Comparison of ENCODE assay signal across 9 cellular contexts in genomic region chr22:42074846-42075245, GRCh38. TPM values are rescaled to one million over a fixed set of nuclear protein-coding genes. Genes with fewer than 3 reads are reported as not detected.
A peak's percentile ranks its signal among the peaks of the same experiment; 100 is the strongest.
DNase-seq lines count a peak whose midpoint lies in the region; ATAC-seq, FAIRE-seq and TF ChIP-seq lines count a peak whose summit lies in the region.
"Had no signal": no experiment of that assay in that cellular context is flagged by ENCODE, and none has a peak within 500 bp of the region (broad histone marks: within the 10 kb centered on the region; RNA-seq: fewer than 3 reads in every experiment).

No MANE protein-coding gene starts in this region.

- no peaks in the 10 kb centered on the region for H3K9me3 ChIP-seq in RWPE2 (ENCODE audit: severe bottlenecking)
- H3K9me3 ChIP-seq in esophagus muscularis mucosa = no peaks in the 10 kb centered on the region
- no peaks in the 10 kb centered on the region for H3K9me3 ChIP-seq in osteoblast (ENCODE audit: low read depth, low read length)

- H3K4me2 ChIP-seq in osteoblast (ENCODE audit: insufficient read depth, low read length) = peak overlapping the region; percentile 84

- no peak overlapping the region for H3K27ac ChIP-seq in RWPE2 (ENCODE audit: poor library complexity, severe bottlenecking)
- H3K27ac ChIP-seq in esophagus muscularis mucosa (replicated peaks in 1 of 4) = peak overlapping the region; percentile 91 to 92 (median 92)
- peak overlapping the region; percentile 84 for H3K27ac ChIP-seq in osteoblast (ENCODE audit: low read depth, low read length)

- DNase-seq in AG09309 (ENCODE audit: low read depth) (no peak), RWPE2 (ENCODE audit: low spot score) (no peak), esophagus muscularis mucosa (ENCODE audit: extremely low spot score) (no peak), osteoblast (ENCODE audit: insufficient read length, low spot score, missing footprints) (peak; percentile 70), NCI-H345 (lab: John Stamatoyannopoulos, UW) (no peak), D721Med (ENCODE audit: insufficient read length, low spot score) (no peak), A172 (ENCODE audit: low spot score) (no peak)
- DNase-seq: SW 1271 had no signal

- no peak for TF ChIP-seq EP300 in esophagus muscularis mucosa (IDR thresholded peaks at IDR 0.05)

- 56% methylated on average over 6 of the region's 6 CpGs for WGBS in esophagus muscularis mucosa

- H3K4me1 ChIP-seq in RWPE2 (ENCODE audit: insufficient read depth, poor library complexity, severe bottlenecking) (peaks cover 5% of the 10 kb centered on the region), esophagus muscularis mucosa (peaks cover 51 to 79% (median 71%) of the 10 kb centered on the region in 4 donors), osteoblast (ENCODE audit: insufficient read depth, low read length) (peaks cover 35% of the 10 kb centered on the region)

- H3K36me3 ChIP-seq in RWPE2 (ENCODE audit: low read depth) (no peaks in the 10 kb centered on the region), esophagus muscularis mucosa (peaks cover 0 to 21% (median 17%) of the 10 kb centered on the region in 4 donors), osteoblast (ENCODE audit: insufficient read depth, low read length) (peaks cover 30% of the 10 kb centered on the region)

- H2AFZ ChIP-seq in osteoblast (ENCODE audit: low read length) = peak overlapping the region; percentile 70

- peaks cover 25% of the 10 kb centered on the region for H3K79me2 ChIP-seq in osteoblast (ENCODE audit: insufficient read depth, low read length)

- H3K4me3 ChIP-seq in AG09309 (ENCODE audit: control insufficient read depth, low read depth, low read length) = peak overlapping the region; percentile 81
- H3K4me3 ChIP-seq in RWPE2 (ENCODE audit: severe bottlenecking) = peak overlapping the region; percentile 36
- H3K4me3 ChIP-seq in esophagus muscularis mucosa = peak overlapping the region; percentile 71 to 82 (median 76)
- H3K4me3 ChIP-seq in osteoblast (ENCODE audit: insufficient read depth, low read length) = peak overlapping the region; percentile 87

- no peaks in the 10 kb centered on the region for H4K20me1 ChIP-seq in osteoblast (ENCODE audit: insufficient read depth, low read length)

- TF ChIP-seq POLR2A in esophagus muscularis mucosa (IDR thresholded peaks at IDR 0.05; ENCODE audit: low read depth) = no peak

- no peak for TF ChIP-seq CTCF in AG09309 (IDR thresholded peaks at IDR 0.05; ENCODE audit: control insufficient read depth, insufficient read depth, low read depth, low read length, missing control alignments)
- no peak for TF ChIP-seq CTCF in RWPE2 (IDR thresholded peaks at IDR 0.05; ENCODE audit: poor library complexity, severe bottlenecking)
- no peak for TF ChIP-seq CTCF in esophagus muscularis mucosa (IDR thresholded peaks at IDR 0.05)
- TF ChIP-seq CTCF in osteoblast (IDR thresholded peaks at IDR 0.05; ENCODE audit: extremely low read depth, low read depth, low read length) = no peak
- no peak for TF ChIP-seq CTCF in D721Med (IDR thresholded peaks at IDR 0.05; ENCODE audit: insufficient read depth, missing control alignments)

- intact Hi-C loops in esophagus muscularis mucosa (cut with DNase I) = no loop called here

- H3K27me3 ChIP-seq in RWPE2 (ENCODE audit: insufficient read depth, poor library complexity, severe bottlenecking) (no peaks in the 10 kb centered on the region), esophagus muscularis mucosa (no peaks in the 10 kb centered on the region), osteoblast (ENCODE audit: insufficient read depth, low read length) (no peaks in the 10 kb centered on the region)

- ATAC-seq in RWPE2 (ENCODE audit: low read depth) (no peak), HG02870 (IDR thresholded peaks at IDR 0.05; ENCODE audit: unreplicated experiment) (no peak)

- FAIRE-seq in D721Med (lab: Jason Lieb, UNC) = no peak

RNA-seq across cellular contexts. Expression of gene PHETA2, which starts 0.8 kb away (rescaled TPM):
- total RNA-seq in esophagus muscularis mucosa (10 to 100 TPM; 16.6 to 34.6 (median 25.4) TPM), osteoblast (23.9 and 26.2 TPM in 2 replicates)
- total RNA-seq in A172 (2014; rRNA removed; shearing (Covaris generic)) = 0.07 and 0.17 TPM in 2 replicates

RNA-seq across cellular contexts. Expression of gene NAGA, which starts 4.2 kb away (rescaled TPM):
- total RNA-seq in esophagus muscularis mucosa = 10 to 100 TPM; 26.2 to 40.9 (median 33.7) TPM
- 35.9 and 44.2 TPM in 2 replicates for total RNA-seq in osteoblast
- total RNA-seq in A172 (2014; rRNA removed; shearing (Covaris generic)) = 11.5 and 17.7 TPM in 2 replicates

RNA-seq across cellular contexts. Expression of gene SMDT1, which starts 4.7 kb away (rescaled TPM):
- total RNA-seq in esophagus muscularis mucosa (10 to 100 TPM; 18.9 to 32.7 (median 22.1) TPM), osteoblast (4.7 and 7.7 TPM in 2 replicates)
- 2.9 and 6.5 TPM in 2 replicates for total RNA-seq in A172 (2014; rRNA removed; shearing (Covaris generic))

RNA-seq across cellular contexts. Expression of gene NDUFA6, which starts 15.7 kb away (rescaled TPM):
- total RNA-seq in esophagus muscularis mucosa (10 to 100 TPM; 54.0 to 90.9 (median 75.8) TPM), osteoblast (33.0 and 41.6 TPM in 2 replicates)
- total RNA-seq in A172 (2014; rRNA removed; shearing (Covaris generic)) = 73.3 and 80.7 TPM in 2 replicates

RNA-seq across cellular contexts. Expression of gene CYP2D6, which starts 55.8 kb away (rescaled TPM):
- total RNA-seq in esophagus muscularis mucosa (under 1 TPM in 2 of 4 donors, not detected in 2; 0.42 to 0.52 TPM), osteoblast (0.29 and 0.36 TPM in 2 replicates)
- 0.03 and 0.46 TPM in 2 replicates for total RNA-seq in A172 (2014; rRNA removed; shearing (Covaris generic))

Comparison
In these comparisons a context has a peak if more than half of its experiments do, and no peak if none do; other contexts are left out.
1. H3K4me3 ChIP-seq: peak in every context shown above with its lines; median percentile 87 in osteoblast; 81 in AG09309; 76 in esophagus muscularis mucosa; 36 in RWPE2.
2. RNA of gene PHETA2, which starts 0.8 kb away (total RNA-seq): 16.6 to 34.6 TPM in esophagus muscularis mucosa and 23.9 to 26.2 TPM in osteoblast; 0.07 to 0.17 TPM in A172; every median in the first group is over 10 times any median in the second.